8 cellular contexts compared by ENCODE assay signal in the genomic region with DNA sequence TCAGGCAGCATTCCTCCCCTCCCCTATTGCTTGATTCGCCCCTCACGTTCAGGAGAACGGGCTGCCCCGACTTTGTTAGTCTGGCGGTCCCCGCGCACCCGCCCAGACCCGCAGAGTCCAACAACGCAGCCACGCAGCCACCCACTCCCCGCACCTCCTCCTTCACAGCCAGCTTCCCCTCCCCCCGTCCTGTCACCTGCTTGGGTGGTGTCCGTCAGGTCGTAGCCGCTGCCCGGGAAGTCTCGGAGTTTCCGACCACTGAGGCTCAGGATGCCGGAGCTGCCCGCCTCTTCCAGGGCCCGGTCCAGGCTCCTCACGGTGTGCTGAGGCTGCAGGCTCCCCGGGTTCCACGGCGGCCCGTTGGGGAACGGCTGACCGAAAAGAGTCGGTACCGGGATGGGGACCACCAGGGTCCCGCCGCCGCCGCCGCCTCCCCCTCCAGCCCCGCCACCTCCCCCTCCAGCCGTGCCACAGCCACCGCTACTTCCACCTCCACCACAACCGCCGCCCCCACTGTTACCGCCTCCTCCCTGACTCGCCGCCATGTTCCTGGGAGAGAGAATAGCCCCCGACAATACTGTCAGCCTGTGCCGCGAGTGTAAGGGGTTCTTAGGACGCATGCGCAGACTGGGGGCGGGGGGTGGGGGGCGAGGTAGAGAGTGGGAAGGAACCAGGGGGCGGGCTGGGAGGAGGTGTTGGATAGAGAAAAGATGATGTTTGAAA. TPM values are rescaled to one million over a fixed set of nuclear protein-coding genes. Genes with fewer than 3 reads are reported as not detected.
DNase-seq lines count a peak whose midpoint lies in the region; ATAC-seq and TF ChIP-seq lines count a peak whose summit lies in the region.
"Had no signal": no experiment of that assay in that cellular context is flagged by ENCODE, and none has a peak within 500 bp of the region (broad histone marks: within the 10 kb centered on the region; RNA-seq: fewer than 3 reads in every experiment).

TSS of gene LRCH2 (minus strand) at position 600 of the 723 bp plus-strand sequence. CDS start at position 545, 55 bp downstream.

- H3K27me3 ChIP-seq in HUES6 (ENCODE audit: control insufficient read depth, insufficient read depth, low read length) (peaks cover 54% of the 10 kb centered on the region), suprapubic skin (peaks cover 9% of the 10 kb centered on the region)

- H3K27ac ChIP-seq in HUES6 (ENCODE audit: low read depth, low read length), result no peak within 1 kb of the TSS
- H3K27ac ChIP-seq in suprapubic skin, result no peak within 1 kb of the TSS

- ATAC-seq in GM21528 (IDR thresholded peaks at IDR 0.05; ENCODE audit: low FRiP score, unreplicated experiment), result no peak
- no peak for ATAC-seq in HG02798 (IDR thresholded peaks at IDR 0.05; ENCODE audit: poor library complexity, unreplicated experiment)

- WGBS in suprapubic skin, result 22% methylated on average over 37 of the region's 52 CpGs

- H3K9ac ChIP-seq in HUES6 (ENCODE audit: low read length), result no peak within 1 kb of the TSS

- H3K36me3 ChIP-seq in HUES6 (ENCODE audit: control insufficient read depth, insufficient read depth, low read length) (no peaks in the 10 kb centered on the region), suprapubic skin (no peaks in the 10 kb centered on the region)

- peaks cover 19% of the 10 kb centered on the region for H3K4me1 ChIP-seq in HUES6 (ENCODE audit: control insufficient read depth, insufficient read depth, low read length)
- H3K4me1 ChIP-seq in suprapubic skin, result no peaks in the 10 kb centered on the region

- no peak for TF ChIP-seq CTCF in suprapubic skin (IDR thresholded peaks at IDR 0.05)

- TF ChIP-seq EP300 in suprapubic skin (IDR thresholded peaks at IDR 0.05), result no peak

- H3K4me3 ChIP-seq in HUES6 (ENCODE audit: low read depth, low read length), result peak within 1 kb of the TSS; percentile 85
- peak within 1 kb of the TSS; percentile 48 for H3K4me3 ChIP-seq in suprapubic skin

- peak; percentile 75 for DNase-seq in astrocyte of the hippocampus (ENCODE audit: low read depth, low spot score)
- DNase-seq in iPS-NIHi7 (ENCODE audit: extremely low spot score), result peak; percentile 86
- peak in 1 of 2 donors; percentile 54 for DNase-seq in suprapubic skin (ENCODE audit: low spot score in 2 of 2)
- no peak for DNase-seq in T-helper 1 cell

- no peak for TF ChIP-seq POLR2A in suprapubic skin (IDR thresholded peaks at IDR 0.05)

- H3K9me3 ChIP-seq in HUES6 (ENCODE audit: control insufficient read depth, insufficient read depth, low read depth, low read length) (no peaks in the 10 kb centered on the region), suprapubic skin (no peaks in the 10 kb centered on the region)

RNA-seq across cellular contexts. Expression of gene LRCH2, which starts in this region (rescaled TPM):
- 1 to 10 TPM in 1 of 4 donors, under 1 TPM in 2, not detected in 1; 0.42 to 1.4 (median 0.44) TPM for total RNA-seq in suprapubic skin
- total RNA-seq: LHCN-M2 had no signal

Comparison
In these comparisons a context has a peak if more than half of its experiments do, and no peak if none do; other contexts are left out.
1. DNase-seq: peak in astrocyte of the hippocampus (single experiment) and iPS-NIHi7 (single experiment); none in T-helper 1 cell (0 of 5).